Comparison of ENCODE assay signal across 1 cellular context in the genomic region with DNA sequence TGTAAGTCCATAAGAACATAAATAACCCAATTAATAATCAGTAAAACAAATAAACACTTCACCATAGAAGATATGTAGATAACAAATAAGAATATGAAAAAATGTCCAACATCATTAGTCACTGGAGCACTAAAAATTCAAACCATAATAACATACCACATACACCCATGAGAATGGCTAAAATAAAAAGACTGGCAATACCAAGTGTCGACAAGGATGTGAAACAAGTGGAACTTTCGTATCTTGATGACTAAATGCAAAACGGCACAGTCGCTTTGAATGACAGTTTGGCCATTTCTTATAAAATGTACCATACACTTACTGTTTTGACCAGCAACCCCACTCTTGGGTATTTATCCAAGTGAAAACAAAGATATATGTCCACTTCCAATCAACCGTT.
TF ChIP-seq lines count a peak whose summit lies in the region.

No MANE protein-coding gene starts in this region.

TF ChIP-seq in HepG2, 621 proteins besides CTCF, POLR2A, EP300 and RAD21:
- TF ChIP-seq ZNF7 (CRISPR knock-in tag; IDR thresholded peaks at IDR 0.05) (peak; percentile 92), PCBP1 (IDR thresholded peaks at IDR 0.05; ENCODE audit: borderline replicate concordance, low read depth, low read length) (no peak)
